ENCODE assay signal across 14 cellular contexts in genomic region chr2:41610501-41611242, GRCh38.
DNase-seq lines count a peak whose midpoint lies in the region; ATAC-seq and TF ChIP-seq lines count a peak whose summit lies in the region.
"Had no signal": no experiment of that assay in that cellular context is flagged by ENCODE, and none has a peak within 500 bp of the region (broad histone marks: within the 10 kb centered on the region; RNA-seq: fewer than 3 reads in every experiment).

No MANE protein-coding gene starts in this region.

- ATAC-seq in upper lobe of left lung (ENCODE audit: low FRiP score in 2 of 2), result peak in 1 of 2 donors; percentile 68
- no peak for ATAC-seq in right lobe of liver
- ATAC-seq: foreskin keratinocyte had no signal

- H3K27ac Mint-ChIP-seq in nephron, result peak overlapping the region in 2 of 3 experiments; percentile 10 to 36
- H3K27ac Mint-ChIP-seq in Calu3 (ENCODE audit: unreplicated experiment), result no peak overlapping the region
- H3K27ac Mint-ChIP-seq: T-helper 2 cell treated with Interferon-gamma antibody and Interleukin-4, amounts not matched to agents 5 μg/mL and 100 μg/mL, for 36 hours had no signal

- H3K4me1 ChIP-seq in esophagus muscularis mucosa, result peaks cover 11 to 25% (median 22%) of the 10 kb centered on the region in 4 donors
- H3K4me1 ChIP-seq in upper lobe of left lung, result no peaks in the 10 kb centered on the region
- H3K4me1 ChIP-seq in right lobe of liver, result no peaks in the 10 kb centered on the region
- H3K4me1 ChIP-seq: foreskin keratinocyte, spleen had no signal

- H3K27me3 ChIP-seq in esophagus muscularis mucosa, result no peaks in the 10 kb centered on the region
- H3K27me3 ChIP-seq in upper lobe of left lung, result no peaks in the 10 kb centered on the region
- H3K27me3 ChIP-seq in right lobe of liver, result no peaks in the 10 kb centered on the region
- H3K27me3 ChIP-seq: foreskin keratinocyte had no signal

- no peak for TF ChIP-seq EP300 in esophagus muscularis mucosa (IDR thresholded peaks at IDR 0.05)
- no peak for TF ChIP-seq EP300 in upper lobe of left lung (IDR thresholded peaks at IDR 0.05)

- DNase-seq in DMS 273 (lab: John Stamatoyannopoulos, UW; ENCODE audit: unreplicated experiment) (peak; percentile 25), DMS 273 treated with DMSO at 0.1 percent for 48 hours (lab: John Stamatoyannopoulos, UW) (no peak), esophagus muscularis mucosa (ENCODE audit: extremely low spot score) (no peak), upper lobe of left lung (no peak), right lobe of liver (no peak), NCI-H510A (lab: John Stamatoyannopoulos, UW) (no peak), Calu3 (no peak)
- DNase-seq: foreskin keratinocyte, mammary epithelial cell, spleen had no signal

- BruUV-seq in Calu3 (replicated peaks; lab: Mats Ljungman, UMichigan), result no TSS peak

- peaks cover 9% of the 10 kb centered on the region for H3K4me1 Mint-ChIP-seq in nephron
- H3K4me1 Mint-ChIP-seq in Calu3 (ENCODE audit: low read depth, unreplicated experiment), result no peaks in the 10 kb centered on the region

- H3K27me3 Mint-ChIP-seq in nephron (ENCODE audit: low read depth), result no peaks in the 10 kb centered on the region
- H3K27me3 Mint-ChIP-seq in Calu3 (ENCODE audit: unreplicated experiment), result no peaks in the 10 kb centered on the region

- CTCF ChIA-PET in Calu3 (lab: Charles Lee), result no interaction called here

- H3K4me3 ChIP-seq in esophagus muscularis mucosa (peak overlapping the region; percentile 12 to 29 (median 26)), upper lobe of left lung (no peak overlapping the region), right lobe of liver (no peak overlapping the region)
- H3K4me3 ChIP-seq: spleen had no signal

- H3K9me3 Mint-ChIP-seq in nephron (no peaks in the 10 kb centered on the region), Calu3 (ENCODE audit: low read depth, unreplicated experiment) (no peaks in the 10 kb centered on the region)
- H3K9me3 Mint-ChIP-seq: T-helper 2 cell treated with Interferon-gamma antibody and Interleukin-4, amounts not matched to agents 5 μg/mL and 100 μg/mL, for 36 hours had no signal

- TF ChIP-seq POLR2A in esophagus muscularis mucosa (IDR thresholded peaks at IDR 0.05; ENCODE audit: low read depth), result no peak
- TF ChIP-seq POLR2A in upper lobe of left lung (IDR thresholded peaks at IDR 0.05), result no peak
- TF ChIP-seq POLR2A in right lobe of liver (IDR thresholded peaks at IDR 0.05), result no peak

- intact Hi-C loops in esophagus muscularis mucosa (cut with DNase I) (no loop called here), right lobe of liver (cut with DNase I) (no loop called here), Calu3 (cut with micrococcal nuclease; ENCODE audit: unreplicated experiment) (no loop called here)

- H3K36me3 Mint-ChIP-seq in nephron (ENCODE audit: low read depth) (no peaks in the 10 kb centered on the region), Calu3 (ENCODE audit: insufficient read depth, unreplicated experiment) (no peaks in the 10 kb centered on the region)

- no peak overlapping the region for H3K4me3 Mint-ChIP-seq in nephron
- no peak overlapping the region for H3K4me3 Mint-ChIP-seq in Calu3 (ENCODE audit: low read depth, unreplicated experiment)
- H3K4me3 Mint-ChIP-seq: T-helper 2 cell treated with Interferon-gamma antibody and Interleukin-4, amounts not matched to agents 5 μg/mL and 100 μg/mL, for 36 hours had no signal

- H3K9me3 ChIP-seq in esophagus muscularis mucosa (no peaks in the 10 kb centered on the region), upper lobe of left lung (no peaks in the 10 kb centered on the region), right lobe of liver (no peaks in the 10 kb centered on the region)
- H3K9me3 ChIP-seq: spleen had no signal

- WGBS in esophagus muscularis mucosa, result 27% methylated on average over 6 of the region's 6 CpGs
- 49 to 67% methylated on average over 6 of the region's 6 CpGs for WGBS in upper lobe of left lung, 2 donors
- WGBS in right lobe of liver (ENCODE audit: insufficient coverage, low coverage, low lambda C conversion rate, missing lambda C conversion rate), result 35% methylated on average over 6 of the region's 6 CpGs

- H3K36me3 ChIP-seq in esophagus muscularis mucosa (no peaks in the 10 kb centered on the region), upper lobe of left lung (no peaks in the 10 kb centered on the region), right lobe of liver (no peaks in the 10 kb centered on the region)
- H3K36me3 ChIP-seq: spleen had no signal

- H3K27ac ChIP-seq in esophagus muscularis mucosa (replicated peaks in 1 of 4), result peak overlapping the region; percentile 77 to 86 (median 81)
- H3K27ac ChIP-seq in upper lobe of left lung, result peak overlapping the region; percentile 36 to 56 (median 49)
- H3K27ac ChIP-seq in right lobe of liver, result peak overlapping the region in 1 of 3 donors; percentile 1
- H3K27ac ChIP-seq: 22Rv1, foreskin keratinocyte, HL-60 had no signal

- TF ChIP-seq CTCF in esophagus muscularis mucosa (IDR thresholded peaks at IDR 0.05), result no peak
- no peak for TF ChIP-seq CTCF in nephron (IDR thresholded peaks at IDR 0.05; ENCODE audit: unreplicated experiment in 3 of 3)
- TF ChIP-seq CTCF in upper lobe of left lung (IDR thresholded peaks at IDR 0.05), result no peak
- TF ChIP-seq CTCF in right lobe of liver (IDR thresholded peaks at IDR 0.05), result no peak
- TF ChIP-seq CTCF in Calu3 (IDR thresholded peaks at IDR 0.05; ENCODE audit: unreplicated experiment), result no peak

Comparison
In these comparisons a context has a peak if more than half of its experiments do, and no peak if none do; other contexts are left out.
1. H3K4me3 ChIP-seq: peak in esophagus muscularis mucosa (4 of 4); none in upper lobe of left lung (0 of 4) and right lobe of liver (0 of 3).